Comparison of ENCODE assay signal across 22 cellular contexts in the genomic region with DNA sequence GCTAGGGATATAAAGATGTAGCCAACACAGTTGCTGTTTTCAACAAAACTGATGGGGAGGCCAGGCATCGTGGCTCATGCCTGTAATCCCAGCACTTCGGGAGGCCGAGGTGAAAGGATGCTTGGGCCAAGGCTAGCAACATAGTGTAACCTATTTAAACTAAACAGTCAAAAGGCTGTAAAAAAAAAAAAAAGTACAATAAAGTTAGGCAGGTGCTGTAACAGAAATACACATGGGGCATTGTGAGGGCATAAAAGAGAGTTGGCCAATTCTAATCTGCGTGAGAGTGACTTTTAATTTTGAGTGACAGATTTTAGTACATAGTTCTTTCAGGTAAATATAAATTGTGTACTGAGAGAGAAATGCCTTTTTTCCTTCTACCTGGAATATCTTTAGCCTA.
"Had no signal": no experiment of that assay in that cellular context is flagged by ENCODE, and none has a peak within 500 bp of the region (broad histone marks: within the 10 kb centered on the region; RNA-seq: fewer than 3 reads in every experiment).

No MANE protein-coding gene starts in this region.

- H3K27me3 Mint-ChIP-seq: IgD-negative memory B cell had no signal

- H3K9me2 ChIP-seq: SK-N-SH had no signal

- H3K4me2 ChIP-seq: SK-N-SH had no signal

- H3K4me3 ChIP-seq: K562 had no signal

- H3K27ac ChIP-seq: HL-60, RWPE1 had no signal

- H3K36me3 Mint-ChIP-seq: IgD-negative memory B cell had no signal

- H3K9me3 Mint-ChIP-seq: IgD-negative memory B cell had no signal

- ATAC-seq: K562, Panc1, PC-3 had no signal

- DNase-seq: MV-4-11, NCI-H1048, NCI-H1105, NCI-H1417 treated with DMSO at 0.1 percent for 48 hours, NCI-H146, NCI-H1694 treated with DMSO at 0.1 percent for 48 hours, NCI-H1930, NCI-H2081, NCI-H2107, NCI-H2227 treated with DMSO at 0.1 percent for 48 hours, NCI-H524, NCI-H526 treated with DMSO at 0.1 percent for 48 hours, NCI-H748 treated with DMSO at 0.1 percent for 48 hours, PC-3, SHP77, SK-N-SH, SW 1271 had no signal
